36 cellular contexts compared by ENCODE assay signal in the genomic region with DNA sequence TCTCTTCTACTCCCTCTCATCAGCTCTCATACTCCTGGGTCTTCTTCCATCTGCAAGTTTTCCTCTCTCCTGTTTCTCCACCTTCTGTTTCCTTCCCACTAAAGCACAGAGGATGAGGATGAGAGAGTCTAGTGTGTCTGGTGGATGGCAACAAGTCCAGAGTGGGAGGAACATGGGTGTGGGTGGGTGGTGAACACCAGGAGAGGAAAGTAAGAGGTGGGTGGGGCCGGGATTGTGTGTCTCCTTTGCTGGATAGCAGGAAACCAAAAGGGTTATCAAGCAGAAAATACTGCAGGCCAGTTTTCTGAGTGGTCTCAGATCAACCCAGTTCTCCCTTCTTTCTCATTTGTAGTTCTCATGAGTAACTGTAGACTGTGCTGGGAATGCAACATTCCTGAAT. TPM values are rescaled to one million over a fixed set of nuclear protein-coding genes. Genes with fewer than 3 reads are reported as not detected.
"Had no signal": no experiment of that assay in that cellular context is flagged by ENCODE, and none has a peak within 500 bp of the region (broad histone marks: within the 10 kb centered on the region; RNA-seq: fewer than 3 reads in every experiment).

No MANE protein-coding gene starts in this region.

- H3K4me3 ChIP-seq: adrenal gland, body of pancreas, breast epithelium had no signal

- H3K9me3 Mint-ChIP-seq: activated B cell treated with CpG ODN at 0.5 μM for 24 hours; activated naive CD4-positive, alpha-beta T cell treated with anti-CD3 and anti-CD28 coated beads, Interleukin-2, amount 50 U/mL, for 72 hours; activated T-cell treated with anti-CD3 and anti-CD28 coated beads, Interleukin-2, amount 50 U/mL, for 4 hours; activated T-helper 1 cell treated with anti-CD3 and anti-CD28 coated beads, Interleukin-12 subunit alpha, Interleukin-12 subunit beta, Interleukin-2, Interleukin-4 antibody, amounts not matched to agents 30 ng/mL and 10 ng/mL and 1 ng/mL, durations not matched to agents 14 hours and 24 hours and 36 hours; activated T-helper 17 cell treated with anti-CD3 and anti-CD28 coated beads, Interleukin-2, amount 50 U/mL, for 72 hours; T-helper 1 cell treated with Interleukin-12 subunit alpha and Interleukin-12 subunit beta and Interleukin-4 antibody, amounts not matched to agents 30 μg/mL and 1 μg/mL, for 36 hours; T-helper 2 cell treated with Interferon-gamma antibody and Interleukin-4, amounts not matched to agents 5 μg/mL and 100 μg/mL, for 36 hours had no signal

- H3K36me3 ChIP-seq: adrenal gland, brain microvascular endothelial cell, breast epithelium had no signal

- H3K27ac ChIP-seq: adrenal gland, body of pancreas, brain microvascular endothelial cell, breast epithelium, VCaP had no signal

- H3K27me3 ChIP-seq: adrenal gland, body of pancreas, brain microvascular endothelial cell, breast epithelium had no signal

- H3K27ac Mint-ChIP-seq: activated B cell treated with CpG ODN at 0.5 μM for 24 hours; activated CD4-positive, alpha-beta memory T cell treated with anti-CD3 and anti-CD28 coated beads for 36 hours; activated CD4-positive, alpha-beta T cell treated with anti-CD3 and anti-CD28 coated beads, Interleukin-2, amount 10 ng/mL, durations not matched to agents 24 days and 14 days; activated CD8-positive, alpha-beta T cell treated with anti-CD3 and anti-CD28 coated beads for 36 hours; activated naive CD4-positive, alpha-beta T cell treated with anti-CD3 and anti-CD28 coated beads for 36 hours; activated naive CD4-positive, alpha-beta T cell treated with anti-CD3 and anti-CD28 coated beads, Interleukin-2, amount 50 U/mL, for 72 hours; activated naive CD8-positive, alpha-beta T cell treated with anti-CD3 and anti-CD28 coated beads for 36 hours; activated T-cell treated with anti-CD3 and anti-CD28 coated beads, Interleukin-2, amount 50 U/mL, for 72 hours; activated T-helper 1 cell treated with anti-CD3 and anti-CD28 coated beads, Interleukin-12 subunit alpha, Interleukin-12 subunit beta, Interleukin-2, Interleukin-4 antibody, amounts not matched to agents 30 ng/mL and 10 ng/mL and 1 ng/mL, durations not matched to agents 14 hours and 24 hours and 36 hours; activated T-helper 17 cell treated with anti-CD3 and anti-CD28 coated beads, Interleukin-2, amount 50 U/mL, for 72 hours; T-helper 1 cell treated with Interleukin-12 subunit alpha and Interleukin-12 subunit beta and Interleukin-4 antibody, amounts not matched to agents 30 μg/mL and 1 μg/mL, for 36 hours; T-helper 2 cell treated with Interferon-gamma antibody and Interleukin-4, amounts not matched to agents 5 μg/mL and 100 μg/mL, for 36 hours had no signal

- DNase-seq: activated B cell treated with CpG ODN at 0.5 μM for 24 hours; activated CD4-positive, alpha-beta memory T cell treated with anti-CD3 and anti-CD28 coated beads for 36 hours; activated CD4-positive, alpha-beta T cell treated with anti-CD3 and anti-CD28 coated beads for 4 hours; activated CD4-positive, alpha-beta T cell treated with anti-CD3 and anti-CD28 coated beads, Interleukin-2, amount 10 ng/mL, durations not matched to agents 24 days and 14 days; activated CD4-positive, alpha-beta T cell treated with anti-CD3 and anti-CD28 coated beads, Interleukin-2, amount 50 U/mL, for 1 hour; activated CD4-positive, alpha-beta T cell treated with anti-CD3 and anti-CD28 coated beads, Interleukin-2, amount 50 U/mL, for 4 hours; activated CD4-positive, CD25-positive, alpha-beta regulatory T cell treated with anti-CD3 and anti-CD28 coated beads, Interleukin-2, amount 50 U/mL, for 72 hours; activated CD8-positive, alpha-beta memory T cell treated with anti-CD3 and anti-CD28 coated beads, Interleukin-2, amount 50 U/mL, for 4 hours; activated CD8-positive, alpha-beta T cell treated with anti-CD3 and anti-CD28 coated beads for 36 hours; activated effector memory CD4-positive, alpha-beta T cell treated with anti-CD3 and anti-CD28 coated beads, Interleukin-2, amount 50 U/mL, for 16 hours; activated gamma-delta T cell treated with Interleukin-2 at 50 U/mL for 16 hours; activated naive CD4-positive, alpha-beta T cell; activated naive CD4-positive, alpha-beta T cell treated with anti-CD3 and anti-CD28 coated beads for 36 hours; activated naive CD4-positive, alpha-beta T cell treated with anti-CD3 and anti-CD28 coated beads, Interleukin-2, amount 50 U/mL, for 16 hours; activated naive CD8-positive, alpha-beta T cell treated with anti-CD3 and anti-CD28 coated beads for 36 hours; activated T-cell treated with anti-CD3 and anti-CD28 coated beads for 4 hours; activated T-cell treated with anti-CD3 and anti-CD28 coated beads, Interleukin-2, amount 50 U/mL, for 1 hour; activated T-cell treated with anti-CD3 and anti-CD28 coated beads, Interleukin-2, amount 50 U/mL, for 4 hours; activated T-cell treated with anti-CD3 and anti-CD28 coated beads, Interleukin-2, amount 50 U/mL, for 72 hours; adrenal gland; amniotic stem cell; aorta; body of pancreas; brain microvascular endothelial cell; central memory CD4-positive, alpha-beta T cell; T-helper 1 cell; T-helper 2 cell; T-helper 9 cell had no signal

- H3K4me1 Mint-ChIP-seq: activated B cell treated with CpG ODN at 0.5 μM for 24 hours; activated CD4-positive, alpha-beta T cell treated with anti-CD3 and anti-CD28 coated beads, Interleukin-2, amount 10 ng/mL, durations not matched to agents 24 days and 14 days; activated naive CD8-positive, alpha-beta T cell treated with anti-CD3 and anti-CD28 coated beads for 36 hours; activated T-helper 17 cell treated with anti-CD3 and anti-CD28 coated beads, Interleukin-2, amount 50 U/mL, for 72 hours had no signal

- H3K27me3 Mint-ChIP-seq: activated B cell treated with CpG ODN at 0.5 μM for 24 hours; activated naive CD8-positive, alpha-beta T cell treated with anti-CD3 and anti-CD28 coated beads for 36 hours had no signal

- H3K4me1 ChIP-seq: adrenal gland, body of pancreas, breast epithelium had no signal

- H3K36me3 Mint-ChIP-seq: activated CD4-positive, alpha-beta memory T cell treated with anti-CD3 and anti-CD28 coated beads for 36 hours; activated naive CD4-positive, alpha-beta T cell treated with anti-CD3 and anti-CD28 coated beads, Interleukin-2, amount 50 U/mL, for 72 hours; activated naive CD8-positive, alpha-beta T cell treated with anti-CD3 and anti-CD28 coated beads for 36 hours had no signal

- H3K4me3 Mint-ChIP-seq: activated B cell treated with CpG ODN at 0.5 μM for 24 hours; activated CD4-positive, alpha-beta memory T cell treated with anti-CD3 and anti-CD28 coated beads for 36 hours; activated CD4-positive, alpha-beta T cell treated with anti-CD3 and anti-CD28 coated beads, Interleukin-2, amount 10 ng/mL, durations not matched to agents 24 days and 14 days; activated CD8-positive, alpha-beta T cell treated with anti-CD3 and anti-CD28 coated beads for 36 hours; activated naive CD4-positive, alpha-beta T cell treated with anti-CD3 and anti-CD28 coated beads for 36 hours; activated naive CD8-positive, alpha-beta T cell treated with anti-CD3 and anti-CD28 coated beads for 36 hours; activated T-cell treated with anti-CD3 and anti-CD28 coated beads, Interleukin-2, amount 50 U/mL, for 4 hours; activated T-cell treated with anti-CD3 and anti-CD28 coated beads, Interleukin-2, amount 50 U/mL, for 72 hours; activated T-helper 1 cell treated with anti-CD3 and anti-CD28 coated beads, Interleukin-12 subunit alpha, Interleukin-12 subunit beta, Interleukin-2, Interleukin-4 antibody, amounts not matched to agents 30 ng/mL and 10 ng/mL and 1 ng/mL, durations not matched to agents 14 hours and 24 hours and 36 hours; activated T-helper 17 cell treated with anti-CD3 and anti-CD28 coated beads, Interleukin-2, amount 50 U/mL, for 72 hours; T-helper 1 cell treated with Interleukin-12 subunit alpha and Interleukin-12 subunit beta and Interleukin-4 antibody, amounts not matched to agents 30 μg/mL and 1 μg/mL, for 36 hours; T-helper 2 cell treated with Interferon-gamma antibody and Interleukin-4, amounts not matched to agents 5 μg/mL and 100 μg/mL, for 36 hours had no signal

- H3K9me3 ChIP-seq: adrenal gland, body of pancreas, breast epithelium had no signal

RNA-seq across cellular contexts. Expression of gene EPHB1, which starts 52.9 kb away (rescaled TPM):
- total RNA-seq: activated CD8-positive, alpha-beta memory T cell treated with anti-CD3 and anti-CD28 coated beads for 36 hours; activated naive CD8-positive, alpha-beta T cell treated with anti-CD3 and anti-CD28 coated beads for 36 hours had no signal
